In the genomic region with DNA sequence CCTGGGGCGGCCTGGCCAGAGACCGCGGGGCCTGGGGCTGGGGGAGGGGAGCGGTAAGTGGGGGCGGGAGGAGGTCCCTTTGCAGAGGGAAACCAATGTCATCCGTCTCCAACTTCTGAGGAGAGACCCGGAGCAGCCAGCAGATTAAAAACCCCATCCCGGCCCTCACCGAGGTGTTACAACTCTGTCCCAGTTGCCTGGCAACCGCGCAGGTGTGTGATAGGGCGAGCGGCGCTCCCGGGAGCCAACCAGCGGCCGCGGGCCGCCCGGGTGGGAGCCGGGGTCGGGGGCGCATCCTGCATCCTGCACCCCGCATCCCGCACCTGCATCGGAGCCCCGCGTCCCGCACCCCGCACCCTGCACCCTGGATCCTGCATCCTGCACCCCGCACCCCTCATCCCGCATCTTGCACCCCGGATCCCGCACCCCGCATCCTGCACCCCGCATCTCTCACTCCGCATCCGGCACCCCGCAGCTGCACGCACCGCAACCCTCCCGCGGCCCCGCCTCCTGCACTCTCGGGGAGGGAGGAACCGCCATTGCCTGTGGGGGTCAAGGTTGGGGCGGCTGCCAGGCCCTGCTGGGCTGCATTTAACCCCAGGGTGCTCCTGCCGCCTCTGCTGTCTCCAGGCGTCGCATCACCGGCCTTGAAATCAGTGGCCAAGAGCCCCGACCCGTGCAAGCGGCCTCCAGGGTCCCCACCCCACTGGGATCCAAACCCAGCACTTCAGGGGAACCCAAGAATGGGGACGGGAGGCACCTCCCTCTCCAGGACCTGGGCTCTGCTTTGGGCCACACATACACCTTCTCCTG, we compare ENCODE assay signal across 1 cellular context.
TF ChIP-seq lines count a peak whose summit lies in the region.

No MANE protein-coding gene starts in this region.

TF ChIP-seq in GM23338, 12 proteins besides CTCF, POLR2A, EP300 and RAD21 (continued from another document):
- TF ChIP-seq, protein P1, sequence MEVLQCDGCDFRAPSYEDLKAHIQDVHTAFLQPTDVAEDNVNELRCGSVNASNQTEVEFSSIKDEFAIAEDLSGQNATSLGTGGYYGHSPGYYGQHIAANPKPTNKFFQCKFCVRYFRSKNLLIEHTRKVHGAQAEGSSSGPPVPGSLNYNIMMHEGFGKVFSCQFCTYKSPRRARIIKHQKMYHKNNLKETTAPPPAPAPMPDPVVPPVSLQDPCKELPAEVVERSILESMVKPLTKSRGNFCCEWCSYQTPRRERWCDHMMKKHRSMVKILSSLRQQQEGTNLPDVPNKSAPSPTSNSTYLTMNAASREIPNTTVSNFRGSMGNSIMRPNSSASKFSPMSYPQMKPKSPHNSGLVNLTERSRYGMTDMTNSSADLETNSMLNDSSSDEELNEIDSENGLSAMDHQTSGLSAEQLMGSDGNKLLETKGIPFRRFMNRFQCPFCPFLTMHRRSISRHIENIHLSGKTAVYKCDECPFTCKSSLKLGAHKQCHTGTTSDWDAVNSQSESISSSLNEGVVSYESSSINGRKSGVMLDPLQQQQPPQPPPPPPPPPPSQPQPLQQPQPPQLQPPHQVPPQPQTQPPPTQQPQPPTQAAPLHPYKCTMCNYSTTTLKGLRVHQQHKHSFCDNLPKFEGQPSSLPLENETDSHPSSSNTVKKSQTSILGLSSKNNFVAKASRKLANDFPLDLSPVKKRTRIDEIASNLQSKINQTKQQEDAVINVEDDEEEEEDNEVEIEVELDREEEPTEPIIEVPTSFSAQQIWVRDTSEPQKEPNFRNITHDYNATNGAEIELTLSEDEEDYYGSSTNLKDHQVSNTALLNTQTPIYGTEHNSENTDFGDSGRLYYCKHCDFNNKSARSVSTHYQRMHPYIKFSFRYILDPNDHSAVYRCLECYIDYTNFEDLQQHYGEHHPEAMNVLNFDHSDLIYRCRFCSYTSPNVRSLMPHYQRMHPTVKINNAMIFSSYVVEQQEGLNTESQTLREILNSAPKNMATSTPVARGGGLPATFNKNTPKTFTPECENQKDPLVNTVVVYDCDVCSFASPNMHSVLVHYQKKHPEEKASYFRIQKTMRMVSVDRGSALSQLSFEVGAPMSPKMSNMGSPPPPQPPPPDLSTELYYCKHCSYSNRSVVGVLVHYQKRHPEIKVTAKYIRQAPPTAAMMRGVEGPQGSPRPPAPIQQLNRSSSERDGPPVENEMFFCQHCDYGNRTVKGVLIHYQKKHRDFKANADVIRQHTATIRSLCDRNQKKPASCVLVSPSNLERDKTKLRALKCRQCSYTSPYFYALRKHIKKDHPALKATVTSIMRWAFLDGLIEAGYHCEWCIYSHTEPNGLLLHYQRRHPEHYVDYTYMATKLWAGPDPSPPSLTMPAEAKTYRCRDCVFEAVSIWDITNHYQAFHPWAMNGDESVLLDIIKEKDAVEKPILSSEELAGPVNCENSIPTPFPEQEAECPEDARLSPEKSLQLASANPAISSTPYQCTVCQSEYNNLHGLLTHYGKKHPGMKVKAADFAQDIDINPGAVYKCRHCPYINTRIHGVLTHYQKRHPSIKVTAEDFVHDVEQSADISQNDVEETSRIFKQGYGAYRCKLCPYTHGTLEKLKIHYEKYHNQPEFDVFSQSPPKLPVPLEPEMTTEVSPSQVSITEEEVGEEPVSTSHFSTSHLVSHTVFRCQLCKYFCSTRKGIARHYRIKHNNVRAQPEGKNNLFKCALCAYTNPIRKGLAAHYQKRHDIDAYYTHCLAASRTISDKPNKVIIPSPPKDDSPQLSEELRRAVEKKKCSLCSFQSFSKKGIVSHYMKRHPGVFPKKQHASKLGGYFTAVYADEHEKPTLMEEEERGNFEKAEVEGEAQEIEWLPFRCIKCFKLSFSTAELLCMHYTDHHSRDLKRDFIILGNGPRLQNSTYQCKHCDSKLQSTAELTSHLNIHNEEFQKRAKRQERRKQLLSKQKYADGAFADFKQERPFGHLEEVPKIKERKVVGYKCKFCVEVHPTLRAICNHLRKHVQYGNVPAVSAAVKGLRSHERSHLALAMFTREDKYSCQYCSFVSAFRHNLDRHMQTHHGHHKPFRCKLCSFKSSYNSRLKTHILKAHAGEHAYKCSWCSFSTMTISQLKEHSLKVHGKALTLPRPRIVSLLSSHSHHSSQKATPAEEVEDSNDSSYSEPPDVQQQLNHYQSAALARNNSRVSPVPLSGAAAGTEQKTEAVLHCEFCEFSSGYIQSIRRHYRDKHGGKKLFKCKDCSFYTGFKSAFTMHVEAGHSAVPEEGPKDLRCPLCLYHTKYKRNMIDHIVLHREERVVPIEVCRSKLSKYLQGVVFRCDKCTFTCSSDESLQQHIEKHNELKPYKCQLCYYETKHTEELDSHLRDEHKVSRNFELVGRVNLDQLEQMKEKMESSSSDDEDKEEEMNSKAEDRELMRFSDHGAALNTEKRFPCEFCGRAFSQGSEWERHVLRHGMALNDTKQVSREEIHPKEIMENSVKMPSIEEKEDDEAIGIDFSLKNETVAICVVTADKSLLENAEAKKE (CRISPR knock-in tag; IDR thresholded peaks at IDR 0.05) = no peak
- no peak for TF ChIP-seq STAT1 (IDR thresholded peaks at IDR 0.05; ENCODE audit: unreplicated experiment)
- no peak for TF ChIP-seq ZNF114 (CRISPR knock-in tag; IDR thresholded peaks at IDR 0.05)
- no peak for TF ChIP-seq EZH2 (IDR thresholded peaks at IDR 0.05; ENCODE audit: low read depth, unreplicated experiment)
- TF ChIP-seq CREB1 (CRISPR knock-in tag; IDR thresholded peaks at IDR 0.05; ENCODE audit: low read depth) = no peak
